In genomic region chr14:74921987-74922751, GRCh38 we compare ENCODE assay signal across 9 cellular contexts. TPM values are rescaled to one million over a fixed set of nuclear protein-coding genes. Genes with fewer than 3 reads are reported as not detected.
DNase-seq lines count a peak whose midpoint lies in the region; ATAC-seq, FAIRE-seq and TF ChIP-seq lines count a peak whose summit lies in the region.
"Had no signal": no experiment of that assay in that cellular context is flagged by ENCODE, and none has a peak within 500 bp of the region (broad histone marks: within the 10 kb centered on the region; RNA-seq: fewer than 3 reads in every experiment).

No MANE protein-coding gene starts in this region.

- no peak overlapping the region for H3K4ac ChIP-seq in neuronal stem cell (ENCODE audit: low read length)

- no peak overlapping the region for H4K8ac ChIP-seq in neuronal stem cell (ENCODE audit: low read depth, low read length)

- H3K79me1 ChIP-seq in neuronal stem cell (ENCODE audit: low read depth, low read length) = peaks cover 5% of the 10 kb centered on the region

- H3K9ac ChIP-seq in OCI-LY3 (ENCODE audit: low read length) = peak overlapping the region; percentile 61
- peak overlapping the region; percentile 91 for H3K9ac ChIP-seq in endocrine pancreas (ENCODE audit: control insufficient read depth, insufficient read depth, low read length)
- H3K9ac ChIP-seq in neuronal stem cell (ENCODE audit: low read depth, low read length, poor library complexity) = peak overlapping the region; percentile 95

- H3K27ac ChIP-seq in OCI-LY3 (ENCODE audit: low read length) (no peak overlapping the region), neuronal stem cell (replicated peaks; ENCODE audit: low read length) (no peak overlapping the region)

- peak overlapping the region; percentile 73 for H3K4me3 Mint-ChIP-seq in Calu3 (ENCODE audit: low read depth, unreplicated experiment)

- peaks cover 3% of the 10 kb centered on the region for H3K27me3 ChIP-seq in OCI-LY3 (ENCODE audit: low read depth, low read length)
- no peaks in the 10 kb centered on the region for H3K27me3 ChIP-seq in endocrine pancreas (ENCODE audit: control insufficient read depth, insufficient read depth, low read length)
- H3K27me3 ChIP-seq in neuronal stem cell (ENCODE audit: control insufficient read depth in 3 of 3, insufficient read depth in 3 of 3, low read depth in 1 of 3, low read length in 3 of 3) = peaks cover 0 to 4% (median 0%) of the 10 kb centered on the region in 3 experiments

- H3K36me3 ChIP-seq in OCI-LY3 (replicated peaks; ENCODE audit: low read depth, low read length) (no peaks in the 10 kb centered on the region), endocrine pancreas (ENCODE audit: control insufficient read depth, insufficient read depth, low read length) (no peaks in the 10 kb centered on the region), neuronal stem cell (replicated peaks in 1 of 2; ENCODE audit: control insufficient read depth in 2 of 2, insufficient read depth in 2 of 2, low read length in 2 of 2) (peaks cover 0 to 3% of the 10 kb centered on the region in 2 donors)

- no peaks in the 10 kb centered on the region for H3K27me3 Mint-ChIP-seq in Calu3 (ENCODE audit: unreplicated experiment)

- TSS peak; percentile 75 for BruUV-seq in Calu3 (replicated peaks; lab: Mats Ljungman, UMichigan)

- peak overlapping the region; percentile 93 for H3K18ac ChIP-seq in neuronal stem cell (ENCODE audit: low read length)

- intact Hi-C loops in Calu3 (cut with micrococcal nuclease; ENCODE audit: unreplicated experiment) = no loop called here

- TF ChIP-seq CTCF in Calu3 (IDR thresholded peaks at IDR 0.05; ENCODE audit: unreplicated experiment) (no peak), OCI-LY3 (IDR thresholded peaks at IDR 0.05; ENCODE audit: low read depth, low read length) (no peak)

- peak overlapping the region; percentile 73; the same call in 1 of the 2 replicates for H2AFZ ChIP-seq in OCI-LY3 (ENCODE audit: low read depth, low read length)
- peak overlapping the region; percentile 100 for H2AFZ ChIP-seq in neuronal stem cell (ENCODE audit: low read length)

- no peaks in the 10 kb centered on the region for H3K4me1 Mint-ChIP-seq in Calu3 (ENCODE audit: low read depth, unreplicated experiment)

- H3K27ac Mint-ChIP-seq in Calu3 (ENCODE audit: unreplicated experiment) = peak overlapping the region; percentile 37

- H4K91ac ChIP-seq in neuronal stem cell (ENCODE audit: low read depth, low read length, poor library complexity) = no peak overlapping the region

- no CpG with 5 or more reads among the region's 19 CpGs for WGBS in neuronal stem cell (ENCODE audit: extremely low coverage in 2 of 2, insufficient read length in 2 of 2, insufficient replicate concordance in 1 of 2), 2 donors

- H3K4me3 ChIP-seq in OCI-LY3 (ENCODE audit: low read length) (peak overlapping the region; percentile 83), endocrine pancreas (ENCODE audit: control insufficient read depth, insufficient read depth, low read length) (no peak overlapping the region), neuronal stem cell (ENCODE audit: low read length in 2 of 2) (peak overlapping the region; percentile 83 to 94)

- FAIRE-seq in GM19239 (lab: Jason Lieb, UNC) = no peak

- no peaks in the 10 kb centered on the region for H4K20me1 ChIP-seq in OCI-LY3 (ENCODE audit: insufficient read depth, low read length)

- H3K4me1 ChIP-seq in OCI-LY3 (ENCODE audit: low read length) = peaks cover 4% of the 10 kb centered on the region
- no peaks in the 10 kb centered on the region for H3K4me1 ChIP-seq in endocrine pancreas (ENCODE audit: control insufficient read depth, insufficient read depth, low read length)
- H3K4me1 ChIP-seq in neuronal stem cell (ENCODE audit: control insufficient read depth in 2 of 2, insufficient read depth in 1 of 2, low read depth in 1 of 2, low read length in 2 of 2) = peaks cover 0 to 5% of the 10 kb centered on the region in 2 donors

- CTCF ChIA-PET in Calu3 (lab: Charles Lee) = interaction anchor here (0.6 to 1.6 kb wide), 5 partner anchors 17 to 406 kb away, joined by 3 to 6 read pairs (median 6); partner anchors contain the start of gene EIF2B2

- H3K9me3 ChIP-seq in OCI-LY3 (ENCODE audit: insufficient read depth, low read length) = no peaks in the 10 kb centered on the region
- no peaks in the 10 kb centered on the region for H3K9me3 ChIP-seq in endocrine pancreas (ENCODE audit: control insufficient read depth, low read length)
- H3K9me3 ChIP-seq in neuronal stem cell (replicated peaks in 1 of 2; ENCODE audit: control insufficient read depth in 2 of 2, insufficient read depth in 1 of 2, low read depth in 1 of 2, low read length in 2 of 2) = no peaks in the 10 kb centered on the region

- H3K9me3 Mint-ChIP-seq in Calu3 (ENCODE audit: low read depth, unreplicated experiment) = no peaks in the 10 kb centered on the region

- H3K4me2 ChIP-seq in OCI-LY3 (ENCODE audit: low read length) (peak overlapping the region; percentile 81), neuronal stem cell (ENCODE audit: insufficient read depth, low read length, poor library complexity, severe bottlenecking) (peak overlapping the region; percentile 93)

- H2BK12ac ChIP-seq in neuronal stem cell (ENCODE audit: low read length) = no peak overlapping the region

- no peaks in the 10 kb centered on the region for H3K79me2 ChIP-seq in OCI-LY3 (ENCODE audit: low read length)

- peak overlapping the region; percentile 90 for H3K23ac ChIP-seq in neuronal stem cell (ENCODE audit: low read depth, low read length, poor library complexity)

- no peak for ATAC-seq in HG02970 (IDR thresholded peaks at IDR 0.05; ENCODE audit: low FRiP score, unreplicated experiment)

- no peak overlapping the region for H2BK5ac ChIP-seq in neuronal stem cell (ENCODE audit: low read length)

- no peak for DNase-seq in Calu3
- no peak for DNase-seq in neuronal stem cell (ENCODE audit: low spot score)
- DNase-seq in GM19239 (ENCODE audit: insufficient read length, low spot score) = no peak
- no peak for DNase-seq in activated CD4-positive, alpha-beta T cell treated with anti-CD3 and anti-CD28 coated beads, Interleukin-2, amount 50 U/mL, for 48 hours
- DNase-seq in COR-L47 (lab: John Stamatoyannopoulos, UW) = no peak

- H2AK5ac ChIP-seq in neuronal stem cell (ENCODE audit: low read depth, low read length) = no peak overlapping the region

- no peak overlapping the region for H3K14ac ChIP-seq in neuronal stem cell (ENCODE audit: low read length)

- no peak overlapping the region for H2BK15ac ChIP-seq in neuronal stem cell (ENCODE audit: low read length)

- no peak overlapping the region for H2BK120ac ChIP-seq in neuronal stem cell (ENCODE audit: low read depth, low read length)

- H3K36me3 Mint-ChIP-seq in Calu3 (ENCODE audit: insufficient read depth, unreplicated experiment) = peaks cover 10% of the 10 kb centered on the region

RNA-seq across cellular contexts. Expression of gene RPS6KL1, which starts 0.9 kb away (rescaled TPM):
- 16.4 and 18.5 TPM in 2 replicates for total RNA-seq in Calu3 (2022)
- polyA plus RNA-seq in neuronal stem cell (2013, experiment 1 of 2) = 4.4 TPM
- 4.9 TPM for polyA plus RNA-seq in neuronal stem cell (2013, experiment 2 of 2)

RNA-seq across cellular contexts. Expression of gene PGF, which starts 33.2 kb away (rescaled TPM):
- total RNA-seq in Calu3 (2022) = 1.2 and 2.1 TPM in 2 replicates
- polyA plus RNA-seq in neuronal stem cell (2013, experiment 1 of 2) = 0.53 TPM
- 0.69 TPM for polyA plus RNA-seq in neuronal stem cell (2013, experiment 2 of 2)

RNA-seq across cellular contexts. Expression of gene DLST, which starts 40.5 kb away (rescaled TPM):
- total RNA-seq in Calu3 (2022) = 84.2 and 89.1 TPM in 2 replicates
- polyA plus RNA-seq in neuronal stem cell (2013, experiment 1 of 2) = 48.6 TPM
- 47.6 TPM for polyA plus RNA-seq in neuronal stem cell (2013, experiment 2 of 2)

RNA-seq across cellular contexts. Expression of gene PROX2, which starts 46.2 kb away (rescaled TPM):
- total RNA-seq in Calu3 (2022) = not detected in 2 replicates
- polyA plus RNA-seq in neuronal stem cell (2013, experiment 1 of 2) = not detected
- not detected for polyA plus RNA-seq in neuronal stem cell (2013, experiment 2 of 2)
- total RNA-seq: cerebellum had no signal
